In genomic region chr16:79213214-79213613, GRCh38 we compare ENCODE assay signal across 25 cellular contexts.
A peak's percentile ranks its signal among the peaks of the same experiment; 100 is the strongest.
DNase-seq lines count a peak whose midpoint lies in the region; ATAC-seq and TF ChIP-seq lines count a peak whose summit lies in the region.
"Had no signal": no experiment of that assay in that cellular context is flagged by ENCODE, and none has a peak within 500 bp of the region (broad histone marks: within the 10 kb centered on the region; RNA-seq: fewer than 3 reads in every experiment).

No MANE protein-coding gene starts in this region.

- BruUV-seq in Caco-2 (replicated peaks; lab: Mats Ljungman, UMichigan) = no TSS peak

- H3K27ac ChIP-seq in right lobe of liver = no peak overlapping the region
- H3K27ac ChIP-seq: ascending aorta, esophagus squamous epithelium, sigmoid colon had no signal

- H3K27me3 ChIP-seq in Caco-2 (replicated peaks; ENCODE audit: control insufficient read depth, insufficient read depth, low read length) (no peaks in the 10 kb centered on the region), right lobe of liver (no peaks in the 10 kb centered on the region)
- H3K27me3 ChIP-seq: ascending aorta, esophagus squamous epithelium, sigmoid colon had no signal

- H3K36me3 ChIP-seq in Caco-2 (ENCODE audit: control insufficient read depth, insufficient read depth, low read length) (no peaks in the 10 kb centered on the region), right lobe of liver (no peaks in the 10 kb centered on the region)
- H3K36me3 ChIP-seq: ascending aorta, esophagus squamous epithelium, sigmoid colon had no signal

- no peaks in the 10 kb centered on the region for H3K27me3 Mint-ChIP-seq in Caco-2 (ENCODE audit: insufficient read depth, unreplicated experiment)
- H3K27me3 Mint-ChIP-seq: activated naive CD4-positive, alpha-beta T cell treated with anti-CD3 and anti-CD28 coated beads, Interleukin-2, amount 50 U/mL, for 24 hours; CD8-positive, alpha-beta memory T cell; central memory CD8-positive, alpha-beta T cell; stimulated activated naive B cell treated with anti-CD40 and anti-IgM and Interleukin-4, amounts not matched to agents 10 μg/mL and 1 μg/mL and 100 μg/mL, for 72 hours had no signal

- TF ChIP-seq POLR2A in right lobe of liver (IDR thresholded peaks at IDR 0.05) = no peak

- TF ChIP-seq CTCF in Caco-2 (IDR thresholded peaks at IDR 0.05; ENCODE audit: insufficient read depth in 1 of 2, low read depth in 1 of 2, low read length in 1 of 2, severe bottlenecking in 1 of 2, unreplicated experiment in 1 of 2) (peak; percentile 20 to 36), right lobe of liver (IDR thresholded peaks at IDR 0.05) (peak in 3 of 4 donors; percentile 17 to 38 (median 36))

- no peak overlapping the region for H3K27ac Mint-ChIP-seq in Caco-2 (ENCODE audit: unreplicated experiment)
- H3K27ac Mint-ChIP-seq: activated CD8-positive, alpha-beta T cell treated with anti-CD3 and anti-CD28 coated beads, Interleukin-2, amount 10 ng/mL, durations not matched to agents 7 days and 5 days; activated naive CD4-positive, alpha-beta T cell treated with anti-CD3 and anti-CD28 coated beads, Interleukin-2, amount 50 U/mL, for 24 hours; stimulated activated naive B cell treated with anti-CD40 and anti-IgM and Interleukin-4, amounts not matched to agents 10 μg/mL and 1 μg/mL and 100 μg/mL, for 72 hours had no signal

- peaks cover 10% of the 10 kb centered on the region; the same call in 1 of the 2 replicates for H3K4me1 ChIP-seq in Caco-2
- no peaks in the 10 kb centered on the region for H3K4me1 ChIP-seq in right lobe of liver
- H3K4me1 ChIP-seq: ascending aorta, esophagus squamous epithelium had no signal

- no peak overlapping the region for H3K4me3 Mint-ChIP-seq in Caco-2 (ENCODE audit: unreplicated experiment)
- H3K4me3 Mint-ChIP-seq: activated CD8-positive, alpha-beta T cell treated with anti-CD3 and anti-CD28 coated beads, Interleukin-2, amount 10 ng/mL, durations not matched to agents 7 days and 5 days; activated naive CD4-positive, alpha-beta T cell treated with anti-CD3 and anti-CD28 coated beads, Interleukin-2, amount 50 U/mL, for 24 hours; activated T-cell treated with anti-CD3 and anti-CD28 coated beads, Interleukin-2, amount 50 U/mL, for 4 hours; CD8-positive, alpha-beta memory T cell; central memory CD8-positive, alpha-beta T cell; stimulated activated naive B cell treated with anti-CD40 and anti-IgM and Interleukin-4, amounts not matched to agents 10 μg/mL and 1 μg/mL and 100 μg/mL, for 72 hours had no signal

- H3K36me3 Mint-ChIP-seq in Caco-2 (ENCODE audit: insufficient read depth, unreplicated experiment) = no peaks in the 10 kb centered on the region

- H3K4me3 ChIP-seq in Caco-2 (ENCODE audit: low read depth, low read length) (no peak overlapping the region), right lobe of liver (no peak overlapping the region)
- H3K4me3 ChIP-seq: ascending aorta, esophagus squamous epithelium, sigmoid colon had no signal

- intact Hi-C loops in Caco-2 (cut with micrococcal nuclease; ENCODE audit: unreplicated experiment) (no loop called here), right lobe of liver (cut with DNase I) (no loop called here)

- H3K9me3 ChIP-seq in Caco-2 (no peaks in the 10 kb centered on the region), right lobe of liver (no peaks in the 10 kb centered on the region)
- H3K9me3 ChIP-seq: esophagus squamous epithelium, sigmoid colon had no signal

- CTCF ChIA-PET in Caco-2 (lab: Charles Lee) = interaction anchor here (0.6 to 0.7 kb wide), 2 partner anchors 165 to 396 kb away, joined by 3 to 6 read pairs; no protein-coding TSS in a partner anchor

- ATAC-seq in right lobe of liver (peak; percentile 86 to 96 (median 88)), HG03439 (IDR thresholded peaks at IDR 0.05; ENCODE audit: unreplicated experiment) (no peak), HG02970 (IDR thresholded peaks at IDR 0.05; ENCODE audit: low FRiP score, unreplicated experiment) (no peak)
- ATAC-seq: activated CD8-positive, alpha-beta T cell treated with anti-CD3 and anti-CD28 coated beads, Interleukin-2, amount 10 ng/mL, durations not matched to agents 7 days and 5 days; activated T-cell treated with anti-CD3 and anti-CD28 coated beads, Interleukin-2, amount 50 U/mL, for 4 hours; left ventricle myocardium superior; stimulated activated naive B cell treated with anti-CD40 and anti-IgM and Interleukin-4, amounts not matched to agents 10 μg/mL and 1 μg/mL and 100 μg/mL, for 72 hours had no signal

- POLR2A ChIA-PET in Caco-2 (lab: Charles Lee) = no interaction called here

- DNase-seq in Caco-2 = peak; percentile 51 to 66
- DNase-seq in HuH-7 (ENCODE audit: low spot score) = peak; percentile 74
- DNase-seq in UCSD-AML1 (lab: John Stamatoyannopoulos, UW; ENCODE audit: unreplicated experiment) = peak; percentile 18
- peak in 2 of 3 donors; percentile 25 to 49 for DNase-seq in right lobe of liver
- DNase-seq in NCI-H774 (lab: John Stamatoyannopoulos, UW) = no peak
- no peak for DNase-seq in NCI-H2029 (lab: John Stamatoyannopoulos, UW)
- DNase-seq: activated CD4-positive, CD25-positive, alpha-beta regulatory T cell; activated CD8-positive, alpha-beta T cell treated with anti-CD3 and anti-CD28 coated beads, Interleukin-2, amount 10 ng/mL, durations not matched to agents 7 days and 5 days; activated T-cell treated with anti-CD3 and anti-CD28 coated beads, Interleukin-2, amount 50 U/mL, for 4 hours; CD8-positive, alpha-beta memory T cell; effector CD8-positive, alpha-beta T cell; esophagus squamous epithelium; left ventricle myocardium superior; NCI-H1048; NCI-H1930; NCI-H446 treated with DMSO at 0.1 percent for 48 hours; OCI-M1; SHP77 treated with DMSO at 0.1 percent for 48 hours; sigmoid colon; stimulated activated naive B cell treated with anti-CD40 and anti-IgM and Interleukin-4, amounts not matched to agents 10 μg/mL and 1 μg/mL and 100 μg/mL, for 72 hours had no signal

- peaks cover 12% of the 10 kb centered on the region for H3K9me3 Mint-ChIP-seq in Caco-2 (ENCODE audit: unreplicated experiment)
- H3K9me3 Mint-ChIP-seq: activated naive CD4-positive, alpha-beta T cell treated with anti-CD3 and anti-CD28 coated beads, Interleukin-2, amount 50 U/mL, for 24 hours had no signal

- WGBS in right lobe of liver (ENCODE audit: insufficient coverage, low coverage, low lambda C conversion rate, missing lambda C conversion rate) = 27% methylated on average over 1 of the region's 3 CpGs

- H3K4me1 Mint-ChIP-seq in Caco-2 (ENCODE audit: low read depth, unreplicated experiment) = peaks cover 13% of the 10 kb centered on the region

Comparison
In these comparisons a context has a peak if more than half of its experiments do, and no peak if none do; other contexts are left out.
1. DNase-seq: peak in Caco-2 (2 of 2), HuH-7 (single experiment), UCSD-AML1 (single experiment) and right lobe of liver (2 of 3); none in NCI-H774 (single experiment) and NCI-H2029 (single experiment).
2. ATAC-seq: peak in right lobe of liver (4 of 4); none in HG03439 (single experiment) and HG02970 (single experiment).